In the genomic region with DNA sequence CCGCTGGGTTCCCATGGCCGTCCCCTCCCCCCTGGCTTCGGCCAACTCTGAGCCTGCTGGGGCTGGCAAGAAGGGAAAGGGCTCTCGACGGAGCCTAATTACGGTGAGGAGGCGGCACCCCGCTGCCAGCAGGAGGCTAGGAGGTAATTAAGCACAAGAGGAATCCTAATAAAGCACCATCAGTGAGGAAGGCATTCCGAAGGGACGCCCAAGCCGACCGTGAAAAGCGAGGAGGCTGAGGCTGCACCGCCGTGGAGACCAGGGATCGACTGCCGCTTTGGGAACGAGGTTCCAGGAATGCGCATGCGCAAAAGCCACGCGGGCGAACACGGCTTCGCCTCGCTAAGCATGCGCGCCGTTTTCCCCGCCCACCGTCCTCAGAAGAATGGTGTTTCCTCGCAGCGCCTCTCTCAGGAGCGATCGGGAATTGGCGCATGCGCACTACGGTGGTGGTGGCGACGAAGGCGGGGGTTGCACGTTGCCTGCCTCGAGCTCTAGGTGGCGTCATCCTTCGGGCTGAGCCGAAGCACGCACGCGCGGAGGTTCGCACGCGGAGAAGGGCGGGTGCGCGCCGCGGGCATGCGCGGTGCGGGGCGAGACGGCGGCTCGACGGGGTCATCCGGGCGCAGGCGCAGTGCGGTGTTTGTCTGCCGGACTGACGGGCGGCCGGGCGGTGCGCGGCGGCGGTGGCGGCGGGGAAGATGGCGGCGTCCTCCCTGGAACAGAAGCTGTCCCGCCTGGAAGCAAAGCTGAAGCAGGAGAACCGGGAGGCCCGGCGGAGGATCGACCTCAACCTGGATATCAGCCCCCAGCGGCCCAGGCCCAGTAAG, we compare ENCODE assay signal across 8 cellular contexts. TPM values are rescaled to one million over a fixed set of nuclear protein-coding genes. Genes with fewer than 3 reads are reported as not detected.
DNase-seq lines count a peak whose midpoint lies in the region; ATAC-seq and TF ChIP-seq lines count a peak whose summit lies in the region.

A gene (plus strand): TSS at position 634 of the 830 bp plus-strand sequence. CDS start 68 bp downstream, at position 702.

- H3K4me3 Mint-ChIP-seq in T-helper 1 cell treated with Interleukin-12 subunit alpha and Interleukin-12 subunit beta and Interleukin-4 antibody, amounts not matched to agents 30 μg/mL and 1 μg/mL, for 36 hours, result peak within 1 kb of the TSS; percentile 90

- H3K4me3 ChIP-seq in upper lobe of right lung, result peak within 1 kb of the TSS; percentile 82

- peak; percentile 88 for TF ChIP-seq POLR2A in GM15510 (IDR thresholded peaks at IDR 0.05; ENCODE audit: borderline replicate concordance, extremely low read depth, insufficient read length)

- ATAC-seq in HG02885 (IDR thresholded peaks at IDR 0.05; ENCODE audit: poor library complexity, unreplicated experiment) (peak; percentile 90), left cardiac atrium (peak; percentile 89 to 91), upper lobe of right lung (peak; percentile 91)

- intact Hi-C loops in left cardiac atrium (cut with DNase I) (no loop called here), posterior vena cava (cut with DNase I) (no loop called here), upper lobe of right lung (cut with DNase I) (no loop called here)

- peak within 1 kb of the TSS; percentile 94 for H3K27ac Mint-ChIP-seq in T-helper 1 cell treated with Interleukin-12 subunit alpha and Interleukin-12 subunit beta and Interleukin-4 antibody, amounts not matched to agents 30 μg/mL and 1 μg/mL, for 36 hours

- H3K27ac ChIP-seq in upper lobe of right lung, result peak within 1 kb of the TSS; percentile 84

- H3K9me3 ChIP-seq in upper lobe of right lung, result no peaks in the 10 kb centered on the region

- no peaks in the 10 kb centered on the region for H3K36me3 ChIP-seq in upper lobe of right lung

- H3K27me3 ChIP-seq in upper lobe of right lung, result no peaks in the 10 kb centered on the region

- H3K9me3 Mint-ChIP-seq in T-helper 1 cell treated with Interleukin-12 subunit alpha and Interleukin-12 subunit beta and Interleukin-4 antibody, amounts not matched to agents 30 μg/mL and 1 μg/mL, for 36 hours, result no peaks in the 10 kb centered on the region

- H3K36me3 Mint-ChIP-seq in T-helper 1 cell treated with Interleukin-12 subunit alpha and Interleukin-12 subunit beta and Interleukin-4 antibody, amounts not matched to agents 30 μg/mL and 1 μg/mL, for 36 hours (ENCODE audit: low read depth), result peaks cover 8% of the 10 kb centered on the region

- no peaks in the 10 kb centered on the region for H3K27me3 Mint-ChIP-seq in T-helper 1 cell treated with Interleukin-12 subunit alpha and Interleukin-12 subunit beta and Interleukin-4 antibody, amounts not matched to agents 30 μg/mL and 1 μg/mL, for 36 hours (ENCODE audit: low read depth)

- H3K4me1 Mint-ChIP-seq in T-helper 1 cell treated with Interleukin-12 subunit alpha and Interleukin-12 subunit beta and Interleukin-4 antibody, amounts not matched to agents 30 μg/mL and 1 μg/mL, for 36 hours (ENCODE audit: low read depth), result peaks cover 16% of the 10 kb centered on the region

- peak; percentile 62 for TF ChIP-seq CTCF in upper lobe of right lung (IDR thresholded peaks at IDR 0.05)

- DNase-seq in NCI-H1694 (lab: John Stamatoyannopoulos, UW) (peak; percentile 98), amniotic stem cell (lab: John Stamatoyannopoulos, UW) (peak; percentile 97), left cardiac atrium (peak; percentile 100), posterior vena cava (ENCODE audit: low spot score) (peak; percentile 100), upper lobe of right lung (peak; percentile 100)

- H3K4me1 ChIP-seq in upper lobe of right lung, result peaks cover 22% of the 10 kb centered on the region

RNA-seq across cellular contexts. Expression of the gene that starts here (rescaled TPM):
- total RNA-seq in left cardiac atrium (10 to 100 TPM; 24.3 to 25.8 TPM), posterior vena cava (10 to 100 TPM; 22.2 to 26.6 TPM), upper lobe of right lung (36.4 TPM)

Comparison
In these comparisons a context has a peak if more than half of its experiments do, and no peak if none do; other contexts are left out.
1. Peak in every context shown above with its lines: DNase-seq, ATAC-seq, H3K4me3 ChIP-seq and H3K27ac ChIP-seq.